ENCODE assay signal across 20 cellular contexts in the genomic region with DNA sequence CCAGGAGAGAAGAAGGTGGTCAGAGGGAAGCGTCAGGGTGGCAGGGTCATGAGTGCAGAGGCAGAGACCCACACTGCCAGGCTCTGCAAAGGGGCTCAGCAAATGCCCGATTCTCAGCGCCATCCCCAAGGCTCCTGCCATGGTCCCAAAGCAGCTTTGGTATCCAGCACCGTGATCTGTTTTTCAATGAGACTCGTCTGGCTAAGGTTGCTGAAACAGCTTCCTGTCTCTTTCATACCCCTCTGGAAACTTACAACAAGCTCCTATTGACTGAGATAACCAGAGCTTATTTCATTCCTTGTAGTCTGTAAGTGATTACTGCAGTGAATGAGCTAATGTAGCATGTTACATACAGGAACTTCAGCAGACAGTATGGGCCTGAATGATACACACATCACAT.
DNase-seq lines count a peak whose midpoint lies in the region; ATAC-seq and TF ChIP-seq lines count a peak whose summit lies in the region.
"Had no signal": no experiment of that assay in that cellular context is flagged by ENCODE, and none has a peak within 500 bp of the region (broad histone marks: within the 10 kb centered on the region; RNA-seq: fewer than 3 reads in every experiment).

No MANE protein-coding gene starts in this region.

- H3K27ac Mint-ChIP-seq in neural crest cell (ENCODE audit: unreplicated experiment): peak overlapping the region; percentile 89
- H3K27ac Mint-ChIP-seq: GM23338 had no signal

- H3K27ac ChIP-seq in dorsolateral prefrontal cortex: peak overlapping the region in 48 of 59 donors; percentile 1 to 84 (median 59)
- H3K27ac ChIP-seq: SJSA1 had no signal

- peaks cover 38% of the 10 kb centered on the region for H3K4me1 Mint-ChIP-seq in neural crest cell

- H3K9me3 Mint-ChIP-seq in neural crest cell: peaks cover 12% of the 10 kb centered on the region
- H3K9me3 Mint-ChIP-seq: GM23338 had no signal

- no peaks in the 10 kb centered on the region for H3K27me3 ChIP-seq in dorsolateral prefrontal cortex
- H3K27me3 ChIP-seq: BE2C, SJSA1 had no signal

- H3K4me3 ChIP-seq in dorsolateral prefrontal cortex: peak overlapping the region in 1 of 59 donors; percentile 22
- H3K4me3 ChIP-seq: GM23338, SJSA1 had no signal

- no peak overlapping the region for H3K4me3 Mint-ChIP-seq in neural crest cell
- H3K4me3 Mint-ChIP-seq: GM23338 had no signal

- peaks cover 17% of the 10 kb centered on the region for H3K36me3 Mint-ChIP-seq in neural crest cell (ENCODE audit: low read depth)

- DNase-seq in SW480 (ENCODE audit: low spot score) (peak; percentile 2), dorsolateral prefrontal cortex (no peak), neural crest cell (ENCODE audit: low read depth, low spot score) (no peak), superior temporal gyrus (ENCODE audit: extremely low spot score) (peak; percentile 62), dedifferentiated amniotic fluid mesenchymal stem cell (ENCODE audit: extremely low spot score) (no peak), posterior cingulate gyrus (no peak)
- DNase-seq: BE2C, EL, HCEC 1CT, KG1, NCI-H1092, NCI-H1436, NCI-H187 treated with DMSO at 0.1 percent for 48 hours, NCI-H2107, NCI-H446 treated with DMSO at 0.1 percent for 48 hours, NCI-H526 treated with DMSO at 0.1 percent for 48 hours, OCI-M1 had no signal

- intact Hi-C loops in dorsolateral prefrontal cortex (cut with DNase I): loop anchor here in 1 of 2 donors (10.0 kb wide), 1 partner anchor 55 kb away; no protein-coding TSS in a partner anchor
- intact Hi-C loops in posterior cingulate gyrus (cut with DNase I): no loop called here

- no peak for ATAC-seq in GM18505 (IDR thresholded peaks at IDR 0.05; ENCODE audit: unreplicated experiment)
- ATAC-seq: GM23338 had no signal

- H3K27me3 Mint-ChIP-seq in neural crest cell (ENCODE audit: low read depth): no peaks in the 10 kb centered on the region

- TF ChIP-seq CTCF in dorsolateral prefrontal cortex (IDR thresholded peaks at IDR 0.05 in 54 of 56, conservative IDR thresholded peaks at IDR 0.05 in 2 of 56; ENCODE audit: low read depth in 1 of 56, partially characterized antibody in 56 of 56) (no peak), neural crest cell (conservative IDR thresholded peaks at IDR 0.05) (no peak)

- TF ChIP-seq POLR2A in GM18505 (IDR thresholded peaks at IDR 0.05; ENCODE audit: borderline replicate concordance, extremely low read depth, insufficient read depth, insufficient read length): no peak

Comparison
In these comparisons a context has a peak if more than half of its experiments do, and no peak if none do; other contexts are left out.
1. DNase-seq: peak in SW480 (single experiment) and superior temporal gyrus (single experiment); none in dorsolateral prefrontal cortex (0 of 10), neural crest cell (single experiment), dedifferentiated amniotic fluid mesenchymal stem cell (single experiment) and posterior cingulate gyrus (0 of 10).